ENCODE assay signal across 22 cellular contexts in the genomic region with DNA sequence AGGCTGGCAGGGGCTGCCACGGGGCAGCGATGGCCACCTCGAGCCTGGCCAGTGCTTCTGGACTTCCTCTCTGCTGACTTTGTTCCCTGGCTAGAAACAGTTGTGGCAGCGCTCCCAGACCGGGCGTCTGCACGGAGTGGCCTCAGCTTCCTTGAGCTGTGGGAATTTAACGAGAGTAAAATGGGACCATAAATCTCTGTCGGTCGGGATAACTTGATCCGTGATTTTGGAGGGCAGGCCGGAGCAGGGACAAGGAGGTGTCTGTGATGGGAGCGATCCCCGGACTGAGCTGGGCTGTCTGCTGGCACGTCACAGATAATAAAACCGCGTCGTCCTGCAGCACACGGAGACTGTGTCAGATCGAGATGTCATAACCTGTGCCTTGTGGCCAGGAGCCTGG. TPM values are rescaled to one million over a fixed set of nuclear protein-coding genes. Genes with fewer than 3 reads are reported as not detected.
DNase-seq lines count a peak whose midpoint lies in the region; ATAC-seq, FAIRE-seq and TF ChIP-seq lines count a peak whose summit lies in the region.
"Had no signal": no experiment of that assay in that cellular context is flagged by ENCODE, and none has a peak within 500 bp of the region (broad histone marks: within the 10 kb centered on the region; RNA-seq: fewer than 3 reads in every experiment).

No MANE protein-coding gene starts in this region.

- POLR2A ChIA-PET in K562 (lab: Yijun Ruan, JAX), result interaction anchor here (1.1 kb wide), 1 partner anchor 20 kb away, joined by 6 read pairs; no protein-coding TSS in a partner anchor

- no peak for TF ChIP-seq CTCF in K562 (IDR thresholded peaks at IDR 0.05 in 2 of 3, conservative IDR thresholded peaks at IDR 0.05 in 1 of 3; ENCODE audit: insufficient read depth in 2 of 3, low read depth in 1 of 3, low read length in 3 of 3)
- no peak for TF ChIP-seq CTCF in right atrium auricular region (IDR thresholded peaks at IDR 0.05)
- no peak for TF ChIP-seq CTCF in vagina (IDR thresholded peaks at IDR 0.05)

- DNase-seq in Ammon's horn (ENCODE audit: low spot score) (peak; percentile 45), K562 (ENCODE audit: extremely low read depth in 1 of 4, low spot score in 3 of 4) (no peak), right atrium auricular region (ENCODE audit: low spot score) (peak; percentile 70), putamen (ENCODE audit: low spot score) (peak; percentile 14), NCI-H2227 treated with DMSO at 0.1 percent for 48 hours (lab: John Stamatoyannopoulos, UW) (no peak), H7 (no peak), vagina (ENCODE audit: extremely low spot score in 2 of 2) (no peak)
- DNase-seq: activated naive CD8-positive, alpha-beta T cell treated with anti-CD3 and anti-CD28 coated beads for 36 hours; DMS53; MG63; NCI-H1694 treated with DMSO at 0.1 percent for 48 hours; NK-92 treated with Interleukin-12 subunit alpha and Interleukin-12 subunit beta, amount 100 ng/mL, for 24 hours; stimulated activated naive B cell treated with anti-CD40 and anti-IgM and Interleukin-4, amounts not matched to agents 10 μg/mL and 1 μg/mL and 100 μg/mL, for 72 hours; WERI-Rb-1 had no signal

- H3K4me3 ChIP-seq in K562 (no peak overlapping the region), right atrium auricular region (no peak overlapping the region), H7 (ENCODE audit: insufficient read depth, low read depth, low read length) (no peak overlapping the region), vagina (peak overlapping the region in 1 of 2 donors; percentile 21)
- H3K4me3 ChIP-seq: MG63 had no signal

- no peak overlapping the region for H3K4me2 ChIP-seq in K562 (ENCODE audit: insufficient read depth, low read length)

- no peak for TF ChIP-seq RAD21 in K562 (CRISPR knock-in tag; conservative IDR thresholded peaks at IDR 0.05 in 1 of 2, IDR thresholded peaks at IDR 0.05 in 1 of 2)

- TF ChIP-seq POLR2A in K562 (conservative IDR thresholded peaks at IDR 0.05) (no peak), vagina (IDR thresholded peaks at IDR 0.05) (no peak)

- H3K27me3 ChIP-seq in K562 (ENCODE audit: control insufficient read depth in 2 of 2, insufficient read depth in 2 of 2, low read length in 2 of 2) (peaks cover 51 to 99% of the 10 kb centered on the region in 2 experiments), right atrium auricular region (no peaks in the 10 kb centered on the region), H7 (ENCODE audit: control insufficient read depth, insufficient read depth, low read length) (no peaks in the 10 kb centered on the region), vagina (no peaks in the 10 kb centered on the region)
- H3K27me3 ChIP-seq: MG63 had no signal

- intact Hi-C loops in K562 (cut with micrococcal nuclease) (no loop called here), vagina (cut with DNase I) (no loop called here)

- in situ Hi-C loops in K562 (cut with MboI), result no loop called here

- BruUV-seq in K562 (replicated peaks; lab: Mats Ljungman, UMichigan), result no TSS peak

- H4K20me1 ChIP-seq in K562 (replicated peaks; ENCODE audit: control insufficient read depth, insufficient read depth, low read length), result peaks cover 8% of the 10 kb centered on the region; the same call in 1 of the 2 replicates

- no peaks in the 10 kb centered on the region for H3K36me3 ChIP-seq in K562 (ENCODE audit: control insufficient read depth, insufficient read depth, low read length)
- no peaks in the 10 kb centered on the region for H3K36me3 ChIP-seq in right atrium auricular region
- H3K36me3 ChIP-seq in H7 (replicated peaks; ENCODE audit: control insufficient read depth, insufficient read depth, low read length), result no peaks in the 10 kb centered on the region
- H3K36me3 ChIP-seq in vagina, result no peaks in the 10 kb centered on the region
- H3K36me3 ChIP-seq: MG63, WERI-Rb-1 had no signal

- H3K27ac ChIP-seq in K562 (ENCODE audit: extremely low read depth, low read depth, low read length), result no peak overlapping the region
- H3K27ac ChIP-seq in right atrium auricular region, result peak overlapping the region; percentile 12 to 35
- no peak overlapping the region for H3K27ac ChIP-seq in vagina
- H3K27ac ChIP-seq: WERI-Rb-1 had no signal

- H3K4me1 ChIP-seq in K562 (replicated peaks in 1 of 2; ENCODE audit: control insufficient read depth in 2 of 2, insufficient read depth in 2 of 2, low read length in 2 of 2) (peaks cover 0 to 34% of the 10 kb centered on the region in 2 experiments; a peak in 3 of 5 replicates), right atrium auricular region (peaks cover 0 to 22% of the 10 kb centered on the region in 2 donors), vagina (peaks cover 17% of the 10 kb centered on the region)

- no peak overlapping the region for H3K9ac ChIP-seq in K562 (ENCODE audit: insufficient read depth in 1 of 2, low read depth in 2 of 2, low read length in 2 of 2)

- CTCF ChIA-PET in K562 (lab: Yijun Ruan, JAX; ENCODE audit: low intra/inter-chr PET ratio), result no interaction called here

- no peaks in the 10 kb centered on the region for H3K9me1 ChIP-seq in K562 (ENCODE audit: control insufficient read depth, insufficient read depth, low read length)

- peak; percentile 19 for FAIRE-seq in K562 (lab: Jason Lieb, UNC)
- FAIRE-seq: A204.1 had no signal

- TF ChIP-seq EP300 in K562 (IDR thresholded peaks at IDR 0.05; ENCODE audit: low read length), result no peak

- ATAC-seq in K562, result no peak
- ATAC-seq in HG03460 (IDR thresholded peaks at IDR 0.05; ENCODE audit: unreplicated experiment), result no peak
- ATAC-seq: HCT116; stimulated activated naive B cell treated with anti-CD40 and anti-IgM and Interleukin-4, amounts not matched to agents 10 μg/mL and 1 μg/mL and 100 μg/mL, for 72 hours had no signal

- H2AFZ ChIP-seq in K562 (ENCODE audit: low read depth, low read length), result no peak overlapping the region

- WGBS in K562 (ENCODE audit: insufficient coverage, low coverage, missing lambda C conversion rate), result 3% methylated on average over 20 of the region's 20 CpGs

- no peaks in the 10 kb centered on the region for H3K79me2 ChIP-seq in K562 (ENCODE audit: control insufficient read depth, insufficient read depth, low read length)

- H3K9me3 ChIP-seq in K562 (replicated peaks; ENCODE audit: control insufficient read depth, insufficient read depth, low read depth, low read length), result no peaks in the 10 kb centered on the region
- no peaks in the 10 kb centered on the region for H3K9me3 ChIP-seq in right atrium auricular region
- no peaks in the 10 kb centered on the region for H3K9me3 ChIP-seq in vagina
- H3K9me3 ChIP-seq: MG63 had no signal

RNA-seq across cellular contexts. Expression of a gene that starts 6.3 kb away (rescaled TPM):
- total RNA-seq in K562 (2011; cell fraction: chromatin; rRNA removed; ENCODE audit: low replicate concordance), result not detected in 2 replicates
- total RNA-seq in K562 (2011; cell fraction: nucleolus; rRNA removed), result not detected in 2 replicates
- not detected in 2 replicates for total RNA-seq in K562 (2011; cell fraction: nucleoplasm; rRNA removed)
- total RNA-seq in K562 (2014; rRNA removed), result not detected in 2 replicates
- total RNA-seq in K562 (2014; rRNA removed; fragmentation: Illumina TruSeq; extraction: Trizol), result not detected in 2 replicates
- total RNA-seq in K562 (2015; rRNA removed; fragmentation: Illumina TruSeq; extraction: Trizol), result not detected in 2 replicates
- total RNA-seq in K562 (2021), result not detected in 2 replicates
- not detected in 2 replicates for polyA plus RNA-seq in K562 (2011; rRNA removed)
- polyA plus RNA-seq in K562 (2011; cell fraction: cytosol; rRNA removed), result 0.04 TPM in 1 of 2 replicates, not detected in the other
- 0.09 TPM in 1 of 2 replicates, not detected in the other for polyA plus RNA-seq in K562 (2011; cell fraction: nucleus; rRNA removed)
- not detected in 2 replicates for polyA plus RNA-seq in K562 (2012)
- not detected in 2 replicates for polyA plus RNA-seq in K562 (2014; fragmentation: Illumina TruSeq; extraction: Trizol)
- polyA plus RNA-seq in K562 (2014; fragmentation: Nextera tagmentation; extraction: Ambion mirVana), result not detected
- polyA plus RNA-seq in K562 (2014; rRNA removed), result not detected in 2 replicates
- not detected in 2 replicates for polyA minus RNA-seq in K562 (2011; rRNA and poly(A)+ RNA removed)
- polyA minus RNA-seq in K562 (2011; cell fraction: cytosol; rRNA and poly(A)+ RNA removed), result not detected in 2 replicates
- polyA minus RNA-seq in K562 (2011; cell fraction: nucleus; rRNA and poly(A)+ RNA removed), result not detected in 2 replicates
- not detected for total RNA-seq in right atrium auricular region
- total RNA-seq in H7 (2014; rRNA removed; shearing (Covaris generic)), result not detected in 2 replicates
- 1.7 TPM for total RNA-seq in vagina
- total RNA-seq: activated CD8-positive, alpha-beta memory T cell treated with anti-CD3 and anti-CD28 coated beads for 36 hours; activated naive CD8-positive, alpha-beta T cell treated with anti-CD3 and anti-CD28 coated beads for 36 hours; activated T-helper 1 cell treated with anti-CD3 and anti-CD28 coated beads, Interleukin-12 subunit alpha, Interleukin-12 subunit beta, Interleukin-2, Interleukin-4 antibody, amounts not matched to agents 30 ng/mL and 10 ng/mL and 1 ng/mL, durations not matched to agents 14 hours and 24 hours and 36 hours; dermis microvascular lymphatic vessel endothelial cell; osteocyte had no signal
- polyA plus RNA-seq: CD14-positive monocyte had no signal

RNA-seq across cellular contexts. Expression of a gene that starts 26.6 kb away (rescaled TPM):
- 3.6 and 7.1 TPM in 2 replicates for total RNA-seq in K562 (2011; cell fraction: chromatin; rRNA removed; ENCODE audit: low replicate concordance)
- 3.0 and 3.3 TPM in 2 replicates for total RNA-seq in K562 (2011; cell fraction: nucleolus; rRNA removed)
- total RNA-seq in K562 (2011; cell fraction: nucleoplasm; rRNA removed), result 2.5 and 3.0 TPM in 2 replicates
- total RNA-seq in K562 (2014; rRNA removed) (1.2 and 2.0 TPM in 2 replicates), K562 (2014; rRNA removed; fragmentation: Illumina TruSeq; extraction: Trizol) (0.93 and 1.3 TPM in 2 replicates), K562 (2015; rRNA removed; fragmentation: Illumina TruSeq; extraction: Trizol) (1.4 and 1.6 TPM in 2 replicates), K562 (2021) (3.7 and 4.2 TPM in 2 replicates), right atrium auricular region (10 to 100 TPM; 10.8 to 17.7 TPM), vagina (1.5 TPM)
- polyA plus RNA-seq in K562 (2011; rRNA removed) (2.2 and 2.5 TPM in 2 replicates), K562 (2014; fragmentation: Illumina TruSeq; extraction: Trizol) (2.7 and 3.2 TPM in 2 replicates), K562 (2014; fragmentation: Nextera tagmentation; extraction: Ambion mirVana) (under 1 TPM; 0.46 to 0.72 TPM), K562 (2014; rRNA removed) (2.1 and 2.2 TPM in 2 replicates)
- polyA plus RNA-seq in K562 (2011; cell fraction: cytosol; rRNA removed), result 2.6 and 3.8 TPM in 2 replicates
- 5.3 and 9.0 TPM in 2 replicates for polyA plus RNA-seq in K562 (2011; cell fraction: nucleus; rRNA removed)
- polyA plus RNA-seq in K562 (2012), result 3.9 and 7.7 TPM in 2 replicates
- 1.1 and 1.7 TPM in 2 replicates for polyA minus RNA-seq in K562 (2011; rRNA and poly(A)+ RNA removed)
- 5.1 and 5.4 TPM in 2 replicates for polyA minus RNA-seq in K562 (2011; cell fraction: cytosol; rRNA and poly(A)+ RNA removed)
- 1.6 and 1.7 TPM in 2 replicates for polyA minus RNA-seq in K562 (2011; cell fraction: nucleus; rRNA and poly(A)+ RNA removed)
- total RNA-seq in H7 (2014; rRNA removed; shearing (Covaris generic)), result 7.7 and 8.3 TPM in 2 replicates

RNA-seq across cellular contexts. Expression of a gene that starts 42.1 kb away (rescaled TPM):
- total RNA-seq in K562 (2011; cell fraction: chromatin; rRNA removed; ENCODE audit: low replicate concordance), result 0.40 and 1.3 TPM in 2 replicates
- total RNA-seq in K562 (2011; cell fraction: nucleolus; rRNA removed), result 0.66 and 0.67 TPM in 2 replicates
- total RNA-seq in K562 (2011; cell fraction: nucleoplasm; rRNA removed), result 0.29 and 0.46 TPM in 2 replicates
- total RNA-seq in K562 (2014; rRNA removed) (0.18 and 0.45 TPM in 2 replicates), K562 (2014; rRNA removed; fragmentation: Illumina TruSeq; extraction: Trizol) (0.06 TPM in 1 of 2 replicates, not detected in the other), K562 (2015; rRNA removed; fragmentation: Illumina TruSeq; extraction: Trizol) (0.08 and 0.22 TPM in 2 replicates), K562 (2021) (0.49 TPM in 2 replicates), right atrium auricular region (1 to 10 TPM; 6.9 to 9.6 TPM), vagina (7.9 TPM)
- polyA plus RNA-seq in K562 (2011; rRNA removed) (0.57 and 0.68 TPM in 2 replicates), K562 (2014; fragmentation: Illumina TruSeq; extraction: Trizol) (0.09 and 0.11 TPM in 2 replicates), K562 (2014; fragmentation: Nextera tagmentation; extraction: Ambion mirVana) (not detected), K562 (2014; rRNA removed) (0.16 and 0.34 TPM in 2 replicates)
- polyA plus RNA-seq in K562 (2011; cell fraction: cytosol; rRNA removed), result 0.68 and 2.4 TPM in 2 replicates
- 1.4 and 2.7 TPM in 2 replicates for polyA plus RNA-seq in K562 (2011; cell fraction: nucleus; rRNA removed)
- 0.43 and 0.44 TPM in 2 replicates for polyA plus RNA-seq in K562 (2012)
- 0.12 and 0.39 TPM in 2 replicates for polyA minus RNA-seq in K562 (2011; rRNA and poly(A)+ RNA removed)
- 0.86 and 1.5 TPM in 2 replicates for polyA minus RNA-seq in K562 (2011; cell fraction: cytosol; rRNA and poly(A)+ RNA removed)
- polyA minus RNA-seq in K562 (2011; cell fraction: nucleus; rRNA and poly(A)+ RNA removed), result 0.67 TPM in 2 replicates
- total RNA-seq in H7 (2014; rRNA removed; shearing (Covaris generic)), result 0.55 and 1.5 TPM in 2 replicates
- total RNA-seq: activated CD8-positive, alpha-beta memory T cell treated with anti-CD3 and anti-CD28 coated beads for 36 hours; activated naive CD8-positive, alpha-beta T cell treated with anti-CD3 and anti-CD28 coated beads for 36 hours; activated T-helper 1 cell treated with anti-CD3 and anti-CD28 coated beads, Interleukin-12 subunit alpha, Interleukin-12 subunit beta, Interleukin-2, Interleukin-4 antibody, amounts not matched to agents 30 ng/mL and 10 ng/mL and 1 ng/mL, durations not matched to agents 14 hours and 24 hours and 36 hours; dermis microvascular lymphatic vessel endothelial cell; osteocyte had no signal
- polyA plus RNA-seq: CD14-positive monocyte had no signal

RNA-seq across cellular contexts. Expression of a gene that starts 46.8 kb away (rescaled TPM):
- 256 and 439 TPM in 2 replicates for total RNA-seq in K562 (2011; cell fraction: chromatin; rRNA removed; ENCODE audit: low replicate concordance)
- 1,390 and 1,394 TPM in 2 replicates for total RNA-seq in K562 (2011; cell fraction: nucleolus; rRNA removed)
- 1,168 and 2,200 TPM in 2 replicates for total RNA-seq in K562 (2011; cell fraction: nucleoplasm; rRNA removed)
- total RNA-seq in K562 (2014; rRNA removed) (1,801 and 2,504 TPM in 2 replicates), K562 (2014; rRNA removed; fragmentation: Illumina TruSeq; extraction: Trizol) (1,196 and 1,380 TPM in 2 replicates), K562 (2015; rRNA removed; fragmentation: Illumina TruSeq; extraction: Trizol) (1,567 and 1,716 TPM in 2 replicates), K562 (2021) (3,091 and 3,491 TPM in 2 replicates), right atrium auricular region (1,000 to 10,000 TPM; 1,510 to 1,937 TPM), vagina (1,935 TPM)
- polyA plus RNA-seq in K562 (2011; rRNA removed) (5,647 and 7,256 TPM in 2 replicates), K562 (2014; fragmentation: Illumina TruSeq; extraction: Trizol) (1,908 and 2,386 TPM in 2 replicates), K562 (2014; fragmentation: Nextera tagmentation; extraction: Ambion mirVana) (1,000 to 10,000 TPM; 3,588 to 3,968 TPM), K562 (2014; rRNA removed) (3,958 and 4,439 TPM in 2 replicates)
- polyA plus RNA-seq in K562 (2011; cell fraction: cytosol; rRNA removed), result 8,200 and 10,658 TPM in 2 replicates
- polyA plus RNA-seq in K562 (2011; cell fraction: nucleus; rRNA removed), result 3,206 and 5,803 TPM in 2 replicates
- polyA plus RNA-seq in K562 (2012), result 4,519 and 5,994 TPM in 2 replicates
- 1,429 and 1,744 TPM in 2 replicates for polyA minus RNA-seq in K562 (2011; rRNA and poly(A)+ RNA removed)
- 755 and 891 TPM in 2 replicates for polyA minus RNA-seq in K562 (2011; cell fraction: cytosol; rRNA and poly(A)+ RNA removed)
- polyA minus RNA-seq in K562 (2011; cell fraction: nucleus; rRNA and poly(A)+ RNA removed), result 430 and 792 TPM in 2 replicates
- 877 and 1,118 TPM in 2 replicates for total RNA-seq in H7 (2014; rRNA removed; shearing (Covaris generic))

Comparison
In these comparisons a context has a peak if more than half of its experiments do, and no peak if none do; other contexts are left out.
1. DNase-seq: peak in Ammon's horn (single experiment), right atrium auricular region (single experiment) and putamen (single experiment); none in K562 (0 of 4), NCI-H2227 treated with DMSO at 0.1 percent for 48 hours (single experiment), H7 (single experiment) and vagina (0 of 2).
2. H3K27ac ChIP-seq: peak in right atrium auricular region (2 of 2); none in K562 (single experiment) and vagina (single experiment).